14 cellular contexts compared by ENCODE assay signal in the genomic region with DNA sequence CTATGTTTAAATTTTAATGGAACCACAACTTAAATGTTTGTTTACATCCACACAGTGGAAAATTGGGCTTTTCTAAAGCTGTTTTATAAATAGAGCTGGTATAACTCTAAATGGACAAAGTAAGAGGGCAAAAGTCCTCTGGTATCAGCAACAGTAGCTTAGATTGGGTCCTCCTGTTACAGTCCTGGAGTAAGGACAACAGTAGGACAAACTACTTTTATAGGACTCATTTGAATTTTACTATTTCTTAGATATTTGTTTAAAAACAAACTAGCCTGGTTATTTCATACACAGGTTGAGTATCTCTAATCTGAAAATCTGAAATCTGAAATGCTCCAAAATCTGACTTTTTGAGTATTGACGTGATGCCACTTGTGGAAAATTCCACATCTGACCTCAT. TPM values are rescaled to one million over a fixed set of nuclear protein-coding genes. Genes with fewer than 3 reads are reported as not detected.
DNase-seq lines count a peak whose midpoint lies in the region; ATAC-seq and TF ChIP-seq lines count a peak whose summit lies in the region.
"Had no signal": no experiment of that assay in that cellular context is flagged by ENCODE, and none has a peak within 500 bp of the region (broad histone marks: within the 10 kb centered on the region; RNA-seq: fewer than 3 reads in every experiment).

No MANE protein-coding gene starts in this region.

- H3K4me3 Mint-ChIP-seq in activated CD4-positive, alpha-beta T cell treated with anti-CD3 and anti-CD28 coated beads, Interleukin-2, amount 10 ng/mL, durations not matched to agents 24 days and 14 days, result no peak overlapping the region
- H3K4me3 Mint-ChIP-seq: CD4-positive, alpha-beta T cell had no signal

- no peak overlapping the region for H3K18ac ChIP-seq in IMR-90 (ENCODE audit: low read depth, low read length)

- DNase-seq in IMR-90 (no peak), esophagus muscularis mucosa (ENCODE audit: extremely low spot score) (no peak), sigmoid colon (no peak), EL (no peak), ecto neural progenitor cell (ENCODE audit: low spot score) (no peak)
- no peak for DNase-seq in activated CD4-positive, alpha-beta T cell treated with anti-CD3 and anti-CD28 coated beads, Interleukin-2, amount 10 ng/mL, durations not matched to agents 24 days and 14 days
- DNase-seq: CD4-positive, alpha-beta T cell; MV-4-11; NCI-H1417; NCI-H1930; NCI-H2171 treated with DMSO at 0.1 percent for 48 hours; NCI-H748 treated with DMSO at 0.1 percent for 48 hours had no signal

- POLR2A ChIA-PET in IMR-90 (lab: Charles Lee; ENCODE audit: unreplicated experiment), result interaction anchor here (0.6 kb wide), 1 partner anchor 106 kb away, joined by 5 read pairs; no protein-coding TSS in a partner anchor

- H2BK20ac ChIP-seq in IMR-90 (ENCODE audit: low read depth, low read length), result no peak overlapping the region

- peaks cover 13% of the 10 kb centered on the region for H3K36me3 Mint-ChIP-seq in activated CD4-positive, alpha-beta T cell treated with anti-CD3 and anti-CD28 coated beads, Interleukin-2, amount 10 ng/mL, durations not matched to agents 24 days and 14 days (ENCODE audit: low read depth)

- no peak overlapping the region for H3K4me3 ChIP-seq in BLaER1 treated with 17β-estradiol and CSF1 and Interleukin-3, amounts not matched to agents 10 nM and 100 nM
- no peak overlapping the region for H3K4me3 ChIP-seq in IMR-90 (ENCODE audit: insufficient read depth, low read depth, low read length)
- no peak overlapping the region for H3K4me3 ChIP-seq in esophagus muscularis mucosa
- H3K4me3 ChIP-seq in sigmoid colon, result no peak overlapping the region

- ATAC-seq in IMR-90 (ENCODE audit: low read depth), result no peak; the same call in 1 of the 2 replicates

- H4K5ac ChIP-seq in IMR-90 (ENCODE audit: low read depth, low read length), result no peak overlapping the region

- no peak for TF ChIP-seq EP300 in esophagus muscularis mucosa (IDR thresholded peaks at IDR 0.05)
- TF ChIP-seq EP300 in sigmoid colon (IDR thresholded peaks at IDR 0.05), result no peak

- no peak overlapping the region for H2AFZ ChIP-seq in IMR-90 (replicated peaks; ENCODE audit: low read length, poor library complexity)

- no peak overlapping the region for H3K4ac ChIP-seq in IMR-90 (ENCODE audit: low read depth, low read length)

- peaks cover 0 to 26% (median 0%) of the 10 kb centered on the region in 11 experiments; a peak in 8 of 22 replicates for H4K20me1 ChIP-seq in BLaER1 treated with 17β-estradiol and CSF1 and Interleukin-3, amounts not matched to agents 10 nM and 100 nM
- H4K20me1 ChIP-seq in IMR-90 (ENCODE audit: insufficient read depth, low read length), result peaks cover 94% of the 10 kb centered on the region

- H3K27ac ChIP-seq in BLaER1 treated with 17β-estradiol and CSF1 and Interleukin-3, amounts not matched to agents 10 nM and 100 nM, result peak overlapping the region in 4 of 11 experiments; percentile 3 to 15 (median 12); a peak in 3 of 22 replicates
- no peak overlapping the region for H3K27ac ChIP-seq in IMR-90 (ENCODE audit: insufficient read depth, low read length)
- peak overlapping the region in 3 of 4 donors; percentile 0 to 34 (median 13) for H3K27ac ChIP-seq in esophagus muscularis mucosa (replicated peaks in 1 of 4)
- H3K27ac ChIP-seq in sigmoid colon, result peak overlapping the region in 3 of 4 donors; percentile 25 to 99 (median 96)
- H3K27ac ChIP-seq: HL-60 had no signal

- no peak for TF ChIP-seq POLR2A in IMR-90 (IDR thresholded peaks at IDR 0.05; ENCODE audit: low read depth, low read length)
- TF ChIP-seq POLR2A in esophagus muscularis mucosa (IDR thresholded peaks at IDR 0.05; ENCODE audit: low read depth), result no peak
- TF ChIP-seq POLR2A in sigmoid colon (IDR thresholded peaks at IDR 0.05), result no peak

- H3K9me1 ChIP-seq in IMR-90 (ENCODE audit: insufficient read depth, low read length), result peaks cover 6% of the 10 kb centered on the region; the same call in 1 of the 2 replicates

- no peak overlapping the region for H2BK120ac ChIP-seq in IMR-90 (ENCODE audit: low read depth, low read length)

- peaks cover 0 to 35% of the 10 kb centered on the region in 2 experiments; a peak in 2 of 4 replicates for H3K79me1 ChIP-seq in IMR-90 (ENCODE audit: low read depth in 1 of 2, low read length in 2 of 2)

- no peak overlapping the region for H3K9ac ChIP-seq in BLaER1 treated with 17β-estradiol and CSF1 and Interleukin-3, amounts not matched to agents 10 nM and 100 nM
- H3K9ac ChIP-seq in IMR-90 (ENCODE audit: low read depth, low read length), result no peak overlapping the region

- dilution Hi-C loops in IMR-90 (cut with HindIII; ENCODE audit: low sequenced_read_pairs, unreplicated experiment), result no loop called here

- no peak for TF ChIP-seq RAD21 in IMR-90 (IDR thresholded peaks at IDR 0.05; ENCODE audit: low read length)

- no peak for TF ChIP-seq CTCF in IMR-90 (conservative IDR thresholded peaks at IDR 0.05; ENCODE audit: low read depth, low read length)
- no peak for TF ChIP-seq CTCF in esophagus muscularis mucosa (IDR thresholded peaks at IDR 0.05)
- no peak for TF ChIP-seq CTCF in sigmoid colon (IDR thresholded peaks at IDR 0.05)

- peak overlapping the region in 8 of 11 experiments; percentile 26 to 98 (median 51); a peak in 14 of 22 replicates for H3K4me2 ChIP-seq in BLaER1 treated with 17β-estradiol and CSF1 and Interleukin-3, amounts not matched to agents 10 nM and 100 nM
- peak overlapping the region; percentile 23; the same call in 1 of the 2 replicates for H3K4me2 ChIP-seq in IMR-90 (ENCODE audit: low read depth, low read length)

- no peak overlapping the region for H4K8ac ChIP-seq in IMR-90 (ENCODE audit: low read depth in 2 of 2, low read length in 2 of 2)

- no peak overlapping the region for H2AK9ac ChIP-seq in IMR-90 (replicated peaks; ENCODE audit: low read depth, low read length, poor library complexity)

- no TSS peak for BruUV-seq in IMR-90 (replicated peaks; lab: Mats Ljungman, UMichigan)

- H3K27ac Mint-ChIP-seq in activated CD4-positive, alpha-beta T cell treated with anti-CD3 and anti-CD28 coated beads, Interleukin-2, amount 10 ng/mL, durations not matched to agents 24 days and 14 days, result no peak overlapping the region
- H3K27ac Mint-ChIP-seq: CD4-positive, alpha-beta T cell had no signal

- H3K4me1 ChIP-seq in BLaER1 treated with 17β-estradiol and CSF1 and Interleukin-3, amounts not matched to agents 10 nM and 100 nM, result peaks cover 57 to 98% (median 92%) of the 10 kb centered on the region in 10 experiments
- peaks cover 12% of the 10 kb centered on the region for H3K4me1 ChIP-seq in IMR-90 (ENCODE audit: control insufficient read depth, insufficient read depth, low read length)
- peaks cover 57 to 100% (median 98%) of the 10 kb centered on the region in 4 donors for H3K4me1 ChIP-seq in esophagus muscularis mucosa
- peaks cover 0 to 92% (median 77%) of the 10 kb centered on the region in 4 donors for H3K4me1 ChIP-seq in sigmoid colon

- no peaks in the 10 kb centered on the region for H3K27me3 ChIP-seq in BLaER1 treated with 17β-estradiol and CSF1 and Interleukin-3, amounts not matched to agents 10 nM and 100 nM
- H3K27me3 ChIP-seq in IMR-90 (ENCODE audit: control insufficient read depth, insufficient read depth, low read length), result no peaks in the 10 kb centered on the region
- H3K27me3 ChIP-seq in esophagus muscularis mucosa, result no peaks in the 10 kb centered on the region
- no peaks in the 10 kb centered on the region for H3K27me3 ChIP-seq in sigmoid colon

- in situ Hi-C loops in IMR-90 (cut with MboI; ENCODE audit: low sequenced_read_pairs), result no loop called here

- H3K14ac ChIP-seq in IMR-90 (replicated peaks; ENCODE audit: low read depth, low read length), result no peak overlapping the region

- WGBS in IMR-90 (ENCODE audit: extremely low coverage in 2 of 2, insufficient read length in 1 of 2), 2 experiments, result no CpG with 5 or more reads among the region's 1 CpG
- WGBS in esophagus muscularis mucosa, result 41% methylated on average over 1 of the region's 1 CpG
- WGBS in sigmoid colon, 2 donors, result 89 to 96% methylated on average over 1 of the region's 1 CpG

- H3K36me3 ChIP-seq in BLaER1 treated with 17β-estradiol and CSF1 and Interleukin-3, amounts not matched to agents 10 nM and 100 nM, result peaks cover 0 to 24% (median 10%) of the 10 kb centered on the region in 11 experiments; a peak in 8 of 22 replicates
- peaks cover 20% of the 10 kb centered on the region for H3K36me3 ChIP-seq in IMR-90 (ENCODE audit: control insufficient read depth, insufficient read depth, low read length)
- peaks cover 0 to 10% (median 5%) of the 10 kb centered on the region in 4 donors for H3K36me3 ChIP-seq in esophagus muscularis mucosa
- H3K36me3 ChIP-seq in sigmoid colon, result no peaks in the 10 kb centered on the region

- H3K9me3 Mint-ChIP-seq in activated CD4-positive, alpha-beta T cell treated with anti-CD3 and anti-CD28 coated beads, Interleukin-2, amount 10 ng/mL, durations not matched to agents 24 days and 14 days, result no peaks in the 10 kb centered on the region
- H3K9me3 Mint-ChIP-seq: CD4-positive, alpha-beta T cell had no signal

- H3K27me3 Mint-ChIP-seq in activated CD4-positive, alpha-beta T cell treated with anti-CD3 and anti-CD28 coated beads, Interleukin-2, amount 10 ng/mL, durations not matched to agents 24 days and 14 days, result no peaks in the 10 kb centered on the region
- H3K27me3 Mint-ChIP-seq: CD4-positive, alpha-beta T cell had no signal

- no peak overlapping the region for H2BK5ac ChIP-seq in IMR-90 (ENCODE audit: low read depth, low read length, poor library complexity, severe bottlenecking)

- no peak overlapping the region for H4K91ac ChIP-seq in IMR-90 (ENCODE audit: insufficient read depth, low read depth, low read length)

- intact Hi-C loops in IMR-90 (cut with micrococcal nuclease), result no loop called here
- intact Hi-C loops in esophagus muscularis mucosa (cut with DNase I), result loop anchor here (5.0 kb wide), 1 partner anchor 71 kb away; no protein-coding TSS in a partner anchor
- intact Hi-C loops in sigmoid colon (cut with DNase I), result no loop called here
- intact Hi-C loops in activated CD4-positive, alpha-beta T cell treated with anti-CD3 and anti-CD28 coated beads, Interleukin-2, amount 10 ng/mL, durations not matched to agents 24 days and 14 days (cut with micrococcal nuclease), result no loop called here

- H3K4me1 Mint-ChIP-seq in activated CD4-positive, alpha-beta T cell treated with anti-CD3 and anti-CD28 coated beads, Interleukin-2, amount 10 ng/mL, durations not matched to agents 24 days and 14 days, result peaks cover 34% of the 10 kb centered on the region

- H3K56ac ChIP-seq in IMR-90 (ENCODE audit: extremely low read depth, insufficient read depth, low read length), result no peak overlapping the region

- no peak overlapping the region for H2AK5ac ChIP-seq in IMR-90 (ENCODE audit: low read depth, low read length)

- H3K23ac ChIP-seq in IMR-90 (ENCODE audit: low read depth, low read length), result no peak overlapping the region

- no peaks in the 10 kb centered on the region for H3K9me3 ChIP-seq in BLaER1 treated with 17β-estradiol and CSF1 and Interleukin-3, amounts not matched to agents 10 nM and 100 nM (replicated peaks in 1 of 11)
- H3K9me3 ChIP-seq in IMR-90 (ENCODE audit: control insufficient read depth, insufficient read depth, low read length) (no peaks in the 10 kb centered on the region), esophagus muscularis mucosa (no peaks in the 10 kb centered on the region), sigmoid colon (no peaks in the 10 kb centered on the region)

- CTCF ChIA-PET in IMR-90 (lab: Yijun Ruan, JAX), result interaction anchor here (1.0 kb wide), 1 partner anchor 66 kb away, joined by 3 read pairs; no protein-coding TSS in a partner anchor

- no peak overlapping the region for H2BK15ac ChIP-seq in IMR-90 (ENCODE audit: low read depth, low read length)

RNA-seq across cellular contexts. Expression of a gene that starts 8.4 kb away (rescaled TPM):
- total RNA-seq in IMR-90 (2012; rRNA removed) (283 and 316 TPM in 2 replicates), esophagus muscularis mucosa (100 to 1,000 TPM; 412 to 555 (median 448) TPM), sigmoid colon (100 to 1,000 TPM; 179 to 451 (median 305) TPM)
- polyA plus RNA-seq in IMR-90 (2012; rRNA removed) (193 and 227 TPM in 2 replicates), sigmoid colon (10 to 100 TPM in 1 of 3 donors, 1 to 10 TPM in 2; 6.2 to 47.4 (median 6.6) TPM)
- 85.9 and 102 TPM in 2 replicates for polyA plus RNA-seq in IMR-90 (2012; cell fraction: cytosol; rRNA removed)
- 176 and 458 TPM in 2 replicates for polyA plus RNA-seq in IMR-90 (2012; cell fraction: nucleus; rRNA removed; ENCODE audit: low replicate concordance)
- 26.1 and 26.8 TPM in 2 replicates for total RNA-seq in activated CD4-positive, alpha-beta T cell treated with anti-CD3 and anti-CD28 coated beads, Interleukin-2, amount 10 ng/mL, durations not matched to agents 24 days and 14 days
